ENCODE assay signal across 8 cellular contexts in the genomic region with DNA sequence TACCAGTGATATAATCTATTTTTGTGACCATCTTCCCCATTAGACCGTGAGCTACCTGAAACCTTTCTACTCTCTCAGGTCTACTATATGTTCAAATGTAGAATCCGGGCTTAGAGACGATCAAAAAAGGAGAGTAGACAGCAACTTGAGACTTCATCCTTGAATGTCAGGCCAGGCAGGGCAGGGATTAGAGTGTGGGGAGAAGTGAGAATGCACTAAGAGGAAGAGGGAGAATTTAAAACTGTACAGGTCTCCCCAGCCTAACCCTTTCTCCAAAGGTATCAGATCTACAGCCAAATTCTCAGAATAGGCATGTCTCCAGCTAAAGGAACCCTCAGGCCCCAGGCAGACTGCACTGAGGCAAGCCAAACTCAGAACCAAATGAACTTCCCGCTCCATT. TPM values are rescaled to one million over a fixed set of nuclear protein-coding genes. Genes with fewer than 3 reads are reported as not detected.
DNase-seq lines count a peak whose midpoint lies in the region; ATAC-seq and TF ChIP-seq lines count a peak whose summit lies in the region.

No MANE protein-coding gene starts in this region.

- H3K4me3 ChIP-seq in cardiac muscle cell: peak overlapping the region; percentile 82
- H3K4me3 ChIP-seq in astrocyte of the cerebellum (ENCODE audit: low read depth, low read length): peak overlapping the region; percentile 84
- peak overlapping the region; percentile 100 for H3K4me3 ChIP-seq in lower lobe of right lung
- peak overlapping the region; percentile 78 for H3K4me3 ChIP-seq in urinary bladder (ENCODE audit: low read depth, low read length)

- intact Hi-C loops in cardiac septum (cut with DNase I): loop anchor here (2.0 kb wide), 1 partner anchor 61 kb away; no protein-coding TSS in a partner anchor
- intact Hi-C loops in lower lobe of right lung (cut with DNase I): no loop called here

- peaks cover 15% of the 10 kb centered on the region for H3K36me3 ChIP-seq in cardiac muscle cell
- H3K36me3 ChIP-seq in lower lobe of right lung: peaks cover 36% of the 10 kb centered on the region
- H3K36me3 ChIP-seq in urinary bladder (ENCODE audit: insufficient read depth): no peaks in the 10 kb centered on the region

- in situ Hi-C loops in astrocyte of the cerebellum (cut with HindIII; ENCODE audit: low sequenced_read_pairs): loop anchor here (25.0 kb wide), 1 partner anchor 90 kb away; no protein-coding TSS in a partner anchor

- ATAC-seq in lower lobe of right lung (no peak), HG02798 (IDR thresholded peaks at IDR 0.05; ENCODE audit: poor library complexity, unreplicated experiment) (no peak)

- H3K27me3 ChIP-seq in cardiac muscle cell (no peaks in the 10 kb centered on the region), lower lobe of right lung (ENCODE audit: low read depth) (no peaks in the 10 kb centered on the region)

- no peak for TF ChIP-seq CTCF in cardiac muscle cell (IDR thresholded peaks at IDR 0.05; ENCODE audit: low read depth, low read length)
- no peak for TF ChIP-seq CTCF in astrocyte of the cerebellum (IDR thresholded peaks at IDR 0.05; ENCODE audit: low read depth, low read length, missing control alignments)
- TF ChIP-seq CTCF in lower lobe of right lung (IDR thresholded peaks at IDR 0.05): no peak

- 50% methylated on average over 4 of the region's 4 CpGs for WGBS in urinary bladder

- DNase-seq in cardiac muscle cell (ENCODE audit: low read depth in 1 of 2, low spot score in 1 of 2) (no peak), cardiac septum (ENCODE audit: low spot score) (no peak), astrocyte of the cerebellum (ENCODE audit: low read depth) (no peak), lower lobe of right lung (no peak), NCI-H187 treated with DMSO at 0.1 percent for 48 hours (lab: John Stamatoyannopoulos, UW) (no peak)
- DNase-seq in activated CD4-positive, CD25-positive, alpha-beta regulatory T cell treated with anti-CD3 and anti-CD28 coated beads, Interleukin-2, amount 50 U/mL, for 72 hours: no peak

- H3K9me3 ChIP-seq in cardiac muscle cell (ENCODE audit: low read depth): no peaks in the 10 kb centered on the region
- H3K9me3 ChIP-seq in lower lobe of right lung: no peaks in the 10 kb centered on the region

- H3K4me1 ChIP-seq in cardiac muscle cell (ENCODE audit: low read depth) (peaks cover 10% of the 10 kb centered on the region), lower lobe of right lung (peaks cover 39% of the 10 kb centered on the region), urinary bladder (ENCODE audit: insufficient read depth) (no peaks in the 10 kb centered on the region)

- H3K27ac ChIP-seq in cardiac muscle cell (peak overlapping the region; percentile 94), lower lobe of right lung (peak overlapping the region; percentile 99), urinary bladder (ENCODE audit: low read depth) (peak overlapping the region; percentile 15)

RNA-seq across cellular contexts. Expression of gene LAMTOR1, which starts 0.9 kb away (rescaled TPM):
- total RNA-seq in cardiac muscle cell: 100 and 147 TPM in 2 replicates
- polyA plus RNA-seq in cardiac muscle cell: 137 and 180 TPM in 2 replicates
- 79.3 TPM for total RNA-seq in cardiac septum
- 96.0 TPM for total RNA-seq in lower lobe of right lung
- 32.4 TPM for total RNA-seq in urinary bladder
- 147 TPM for polyA plus RNA-seq in urinary bladder

RNA-seq across cellular contexts. Expression of gene TOMT, which starts 3.6 kb away (rescaled TPM):
- total RNA-seq in cardiac muscle cell: not detected in 2 replicates
- polyA plus RNA-seq in cardiac muscle cell: not detected in 2 replicates
- total RNA-seq in cardiac septum: not detected
- not detected for total RNA-seq in lower lobe of right lung
- total RNA-seq in urinary bladder: not detected
- not detected for polyA plus RNA-seq in urinary bladder

RNA-seq across cellular contexts. Expression of gene ANAPC15, which starts 10.3 kb away (rescaled TPM):
- total RNA-seq in cardiac muscle cell (49.9 and 54.2 TPM in 2 replicates), cardiac septum (46.4 TPM), lower lobe of right lung (22.7 TPM), urinary bladder (7.7 TPM)
- polyA plus RNA-seq in cardiac muscle cell (59.7 and 101 TPM in 2 replicates), urinary bladder (54.9 TPM)

RNA-seq across cellular contexts. Expression of gene LRRC51, which starts 21.5 kb away (rescaled TPM):
- 4.3 and 5.4 TPM in 2 replicates for total RNA-seq in cardiac muscle cell
- 5.6 and 7.3 TPM in 2 replicates for polyA plus RNA-seq in cardiac muscle cell
- total RNA-seq in cardiac septum: 4.2 TPM
- 14.8 TPM for total RNA-seq in lower lobe of right lung
- 5.0 TPM for total RNA-seq in urinary bladder
- polyA plus RNA-seq in urinary bladder: 8.3 TPM

RNA-seq across cellular contexts. Expression of gene NUMA1, which starts 21.8 kb away (rescaled TPM):
- total RNA-seq in cardiac muscle cell: 189 and 417 TPM in 2 replicates
- 119 and 161 TPM in 2 replicates for polyA plus RNA-seq in cardiac muscle cell
- total RNA-seq in cardiac septum: 86.0 TPM
- 200 TPM for total RNA-seq in lower lobe of right lung
- total RNA-seq in urinary bladder: 193 TPM
- polyA plus RNA-seq in urinary bladder: 219 TPM

Comparison
In these comparisons a context has a peak if more than half of its experiments do, and no peak if none do; other contexts are left out.
1. H3K27ac ChIP-seq: peak in every context shown above with its lines; median percentile 99 in lower lobe of right lung; 94 in cardiac muscle cell; 15 in urinary bladder.